ENCODE assay signal across 22 cellular contexts in the genomic region with DNA sequence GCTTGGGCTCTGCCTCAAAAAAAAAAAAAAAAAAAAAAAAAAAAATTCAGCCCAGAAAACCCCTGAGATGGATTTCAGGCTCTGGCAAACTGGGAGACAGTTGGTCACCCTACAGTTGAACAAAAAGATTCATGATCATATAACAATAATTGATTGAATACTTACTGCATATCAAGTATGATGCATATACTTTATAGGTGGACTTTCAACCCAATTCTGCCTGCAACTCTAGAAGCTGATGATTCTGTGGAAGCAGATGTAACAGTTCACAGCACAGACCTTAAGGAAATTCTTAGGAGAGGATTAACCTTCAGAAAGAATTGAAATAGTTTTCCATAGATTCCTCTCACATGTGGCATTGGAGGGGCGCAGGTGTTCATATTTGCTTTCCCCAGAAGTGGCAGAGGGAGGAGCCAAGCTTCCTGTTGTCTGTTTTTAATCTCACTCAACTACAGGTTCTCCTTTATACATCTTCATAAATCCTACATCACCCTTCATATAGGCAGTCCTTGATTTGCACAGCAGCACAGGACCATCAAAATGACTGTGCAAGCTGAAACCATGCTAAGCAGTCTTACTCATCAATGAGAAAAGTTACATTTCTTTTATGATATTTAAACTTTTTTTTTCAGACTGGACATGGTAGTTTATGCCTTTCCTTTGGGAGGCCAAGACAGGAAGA.
DNase-seq lines count a peak whose midpoint lies in the region; ATAC-seq and TF ChIP-seq lines count a peak whose summit lies in the region.
"Had no signal": no experiment of that assay in that cellular context is flagged by ENCODE, and none has a peak within 500 bp of the region (broad histone marks: within the 10 kb centered on the region; RNA-seq: fewer than 3 reads in every experiment).

No MANE protein-coding gene starts in this region.

- CTCF ChIA-PET in activated naive CD4-positive, alpha-beta T cell treated with anti-CD3 and anti-CD28 coated beads, Interleukin-2, amount 10 ng/mL, durations not matched to agents 7 days and 5 days (lab: Charles Lee): no interaction called here

- no peak for TF ChIP-seq CTCF in breast epithelium (IDR thresholded peaks at IDR 0.05)

- ATAC-seq in effector memory CD8-positive, alpha-beta T cell (replicated peaks): no peak
- peak; percentile 83 for ATAC-seq in stimulated activated naive CD8-positive, alpha-beta T cell treated with anti-CD3 and anti-CD28 coated beads, Interleukin-15, amount 100 ng/mL, for 72 hours
- ATAC-seq in GM21825 (IDR thresholded peaks at IDR 0.05; ENCODE audit: unreplicated experiment): no peak
- ATAC-seq: HCT116, left lobe of liver, upper lobe of right lung had no signal

- H3K9me3 Mint-ChIP-seq in activated naive CD4-positive, alpha-beta T cell treated with anti-CD3 and anti-CD28 coated beads, Interleukin-2, amount 10 ng/mL, durations not matched to agents 7 days and 5 days: peaks cover 16% of the 10 kb centered on the region
- H3K9me3 Mint-ChIP-seq in effector memory CD8-positive, alpha-beta T cell: no peaks in the 10 kb centered on the region
- no peaks in the 10 kb centered on the region for H3K9me3 Mint-ChIP-seq in stimulated activated naive CD8-positive, alpha-beta T cell treated with anti-CD3 and anti-CD28 coated beads, Interleukin-15, amount 100 ng/mL, for 72 hours
- H3K9me3 Mint-ChIP-seq: nephron had no signal

- peaks cover 64% of the 10 kb centered on the region for H3K4me1 Mint-ChIP-seq in activated naive CD4-positive, alpha-beta T cell treated with anti-CD3 and anti-CD28 coated beads, Interleukin-2, amount 10 ng/mL, durations not matched to agents 7 days and 5 days
- H3K4me1 Mint-ChIP-seq in effector memory CD8-positive, alpha-beta T cell (ENCODE audit: low read depth in 2 of 2): peaks cover 43 to 66% of the 10 kb centered on the region in 2 donors
- H3K4me1 Mint-ChIP-seq in stimulated activated naive CD8-positive, alpha-beta T cell treated with anti-CD3 and anti-CD28 coated beads, Interleukin-15, amount 100 ng/mL, for 72 hours: peaks cover 72% of the 10 kb centered on the region

- no peaks in the 10 kb centered on the region for H3K9me3 ChIP-seq in breast epithelium
- H3K9me3 ChIP-seq: upper lobe of right lung had no signal

- H3K4me1 ChIP-seq in breast epithelium: no peaks in the 10 kb centered on the region
- H3K4me1 ChIP-seq: upper lobe of right lung had no signal

- DNase-seq in NCI-H1417 (lab: John Stamatoyannopoulos, UW) (peak; percentile 4 to 37 (median 36)), NCI-H1417 treated with DMSO at 0.1 percent for 48 hours (lab: John Stamatoyannopoulos, UW) (no peak), breast epithelium (ENCODE audit: low spot score in 2 of 2) (no peak)
- peak; percentile 24 for DNase-seq in activated naive CD4-positive, alpha-beta T cell treated with anti-CD3 and anti-CD28 coated beads, Interleukin-2, amount 10 ng/mL, durations not matched to agents 7 days and 5 days
- no peak for DNase-seq in activated naive CD4-positive, alpha-beta T cell (lab: John Stamatoyannopoulos, UW)
- DNase-seq in effector memory CD8-positive, alpha-beta T cell: no peak
- no peak for DNase-seq in stimulated activated naive CD8-positive, alpha-beta T cell treated with anti-CD3 and anti-CD28 coated beads, Interleukin-15, amount 100 ng/mL, for 72 hours
- DNase-seq: activated CD4-positive, alpha-beta T cell treated with anti-CD3 and anti-CD28 coated beads, Interleukin-2, amount 50 U/mL, for 4 hours; AML-193; dermis blood vessel endothelial cell; head of caudate nucleus; NCI-H1048; NCI-H2029 treated with DMSO at 0.1 percent for 48 hours; NCI-H526 treated with DMSO at 0.1 percent for 48 hours; SHP77 treated with DMSO at 0.1 percent for 48 hours; T-helper 1 cell; upper lobe of right lung had no signal

- peaks cover 68% of the 10 kb centered on the region for H3K36me3 Mint-ChIP-seq in activated naive CD4-positive, alpha-beta T cell treated with anti-CD3 and anti-CD28 coated beads, Interleukin-2, amount 10 ng/mL, durations not matched to agents 7 days and 5 days
- peaks cover 11% of the 10 kb centered on the region for H3K36me3 Mint-ChIP-seq in effector memory CD8-positive, alpha-beta T cell (ENCODE audit: insufficient read depth)

- no peak overlapping the region for H3K4me3 Mint-ChIP-seq in activated naive CD4-positive, alpha-beta T cell treated with anti-CD3 and anti-CD28 coated beads, Interleukin-2, amount 10 ng/mL, durations not matched to agents 7 days and 5 days
- peak overlapping the region; percentile 27 to 63 for H3K4me3 Mint-ChIP-seq in effector memory CD8-positive, alpha-beta T cell
- no peak overlapping the region for H3K4me3 Mint-ChIP-seq in stimulated activated naive CD8-positive, alpha-beta T cell treated with anti-CD3 and anti-CD28 coated beads, Interleukin-15, amount 100 ng/mL, for 72 hours
- H3K4me3 Mint-ChIP-seq: nephron had no signal

- intact Hi-C loops in breast epithelium (cut with DNase I; ENCODE audit: low total_unique reads): no loop called here

- peak overlapping the region; percentile 50 for H3K27ac Mint-ChIP-seq in activated naive CD4-positive, alpha-beta T cell treated with anti-CD3 and anti-CD28 coated beads, Interleukin-2, amount 10 ng/mL, durations not matched to agents 7 days and 5 days
- H3K27ac Mint-ChIP-seq in effector memory CD8-positive, alpha-beta T cell: no peak overlapping the region
- no peak overlapping the region for H3K27ac Mint-ChIP-seq in stimulated activated naive CD8-positive, alpha-beta T cell treated with anti-CD3 and anti-CD28 coated beads, Interleukin-15, amount 100 ng/mL, for 72 hours
- H3K27ac Mint-ChIP-seq: nephron had no signal

- peaks cover 3% of the 10 kb centered on the region for H3K27me3 Mint-ChIP-seq in activated naive CD4-positive, alpha-beta T cell treated with anti-CD3 and anti-CD28 coated beads, Interleukin-2, amount 10 ng/mL, durations not matched to agents 7 days and 5 days
- no peaks in the 10 kb centered on the region for H3K27me3 Mint-ChIP-seq in effector memory CD8-positive, alpha-beta T cell
- H3K27me3 Mint-ChIP-seq in stimulated activated naive CD8-positive, alpha-beta T cell treated with anti-CD3 and anti-CD28 coated beads, Interleukin-15, amount 100 ng/mL, for 72 hours: no peaks in the 10 kb centered on the region

- no peaks in the 10 kb centered on the region for H3K36me3 ChIP-seq in breast epithelium
- H3K36me3 ChIP-seq: upper lobe of right lung had no signal

- no peak overlapping the region for H3K27ac ChIP-seq in breast epithelium
- H3K27ac ChIP-seq: 22Rv1, upper lobe of right lung had no signal

- H3K4me3 ChIP-seq in breast epithelium: no peak overlapping the region
- H3K4me3 ChIP-seq: upper lobe of right lung had no signal

- no peaks in the 10 kb centered on the region for H3K27me3 ChIP-seq in breast epithelium
- H3K27me3 ChIP-seq: upper lobe of right lung had no signal

- TF ChIP-seq POLR2A in breast epithelium (IDR thresholded peaks at IDR 0.05): no peak

Comparison
In these comparisons a context has a peak if more than half of its experiments do, and no peak if none do; other contexts are left out.
1. DNase-seq: peak in NCI-H1417 (3 of 3) and activated naive CD4-positive, alpha-beta T cell treated with anti-CD3 and anti-CD28 coated beads, Interleukin-2, amount 10 ng/mL, durations not matched to agents 7 days and 5 days (single experiment); none in NCI-H1417 treated with DMSO at 0.1 percent for 48 hours (single experiment), activated naive CD4-positive, alpha-beta T cell (0 of 4), effector memory CD8-positive, alpha-beta T cell (0 of 3), stimulated activated naive CD8-positive, alpha-beta T cell treated with anti-CD3 and anti-CD28 coated beads, Interleukin-15, amount 100 ng/mL, for 72 hours (0 of 2) and breast epithelium (0 of 2).
2. H3K4me3 Mint-ChIP-seq: peak in effector memory CD8-positive, alpha-beta T cell (2 of 2); none in activated naive CD4-positive, alpha-beta T cell treated with anti-CD3 and anti-CD28 coated beads, Interleukin-2, amount 10 ng/mL, durations not matched to agents 7 days and 5 days (single experiment) and stimulated activated naive CD8-positive, alpha-beta T cell treated with anti-CD3 and anti-CD28 coated beads, Interleukin-15, amount 100 ng/mL, for 72 hours (0 of 2).